In genomic region chr10:3171488-3171887, GRCh38 we compare ENCODE assay signal across 8 cellular contexts. TPM values are rescaled to one million over a fixed set of nuclear protein-coding genes. Genes with fewer than 3 reads are reported as not detected.
DNase-seq lines count a peak whose midpoint lies in the region; ATAC-seq and TF ChIP-seq lines count a peak whose summit lies in the region.
"Not testable (repeated sequence)": the region's sequence is repeated elsewhere in the genome, so short reads cannot be mapped to it uniquely, and the experiment has no call there.

No MANE protein-coding gene starts in this region.

- H3K27ac Mint-ChIP-seq in CD14-positive monocyte, result peak overlapping the region in 1 of 7 donors; percentile 91
- H3K27ac Mint-ChIP-seq in IgD-negative memory B cell, result peak overlapping the region in 2 of 3 donors; percentile 55 to 96
- H3K27ac Mint-ChIP-seq in T-helper 2 cell treated with Interferon-gamma antibody and Interleukin-4, amounts not matched to agents 5 μg/mL and 100 μg/mL, for 36 hours, result peak overlapping the region; percentile 83
- peak overlapping the region; percentile 85 for H3K27ac Mint-ChIP-seq in activated naive CD8-positive, alpha-beta T cell treated with anti-CD3 and anti-CD28 coated beads, Interleukin-2, amount 50 U/mL, for 24 hours
- H3K27ac Mint-ChIP-seq in endodermal cell; neural crest cell (ENCODE audit: unreplicated experiment): not testable (repeated sequence)
- peak overlapping the region in 5 of 6 donors; percentile 72 to 87 (median 84) for H3K27ac Mint-ChIP-seq in immature natural killer cell

- H3K9me3 ChIP-seq in endodermal cell (ENCODE audit: control insufficient read depth, low read length); stomach smooth muscle (ENCODE audit: control insufficient read depth in 2 of 2, low read length in 2 of 2): not testable (repeated sequence)

- peak overlapping the region; percentile 95 for H3K4me3 ChIP-seq in endodermal cell (ENCODE audit: low read length)
- peak overlapping the region; percentile 65 to 84 for H3K4me3 ChIP-seq in stomach smooth muscle (ENCODE audit: low read length in 2 of 2)

- not testable (repeated sequence) for H3K4me1 ChIP-seq in endodermal cell (ENCODE audit: control insufficient read depth, insufficient read depth, low read length); stomach smooth muscle (ENCODE audit: control insufficient read depth, insufficient read depth, low read length)

- not testable (repeated sequence) for H3K27me3 ChIP-seq in endodermal cell (ENCODE audit: control insufficient read depth, insufficient read depth, low read length, poor library complexity, severe bottlenecking); stomach smooth muscle (ENCODE audit: control insufficient read depth in 1 of 2, insufficient read depth in 2 of 2, low read length in 2 of 2)

- not testable (repeated sequence) for H3K9me3 Mint-ChIP-seq in CD14-positive monocyte; IgD-negative memory B cell; T-helper 2 cell treated with Interferon-gamma antibody and Interleukin-4, amounts not matched to agents 5 μg/mL and 100 μg/mL, for 36 hours; activated naive CD8-positive, alpha-beta T cell treated with anti-CD3 and anti-CD28 coated beads, Interleukin-2, amount 50 U/mL, for 24 hours; endodermal cell; immature natural killer cell; neural crest cell

- not testable (repeated sequence) for H3K27me3 Mint-ChIP-seq in CD14-positive monocyte (ENCODE audit: low read depth in 3 of 3); IgD-negative memory B cell; activated naive CD8-positive, alpha-beta T cell treated with anti-CD3 and anti-CD28 coated beads, Interleukin-2, amount 50 U/mL, for 24 hours; endodermal cell (ENCODE audit: insufficient read depth); neural crest cell (ENCODE audit: low read depth)
- peaks cover 25% of the 10 kb centered on the region for H3K27me3 Mint-ChIP-seq in T-helper 2 cell treated with Interferon-gamma antibody and Interleukin-4, amounts not matched to agents 5 μg/mL and 100 μg/mL, for 36 hours (ENCODE audit: low read depth)
- H3K27me3 Mint-ChIP-seq in immature natural killer cell (ENCODE audit: low read depth in 3 of 3), result peaks cover 6 to 11% (median 9%) of the 10 kb centered on the region in 3 donors

- not testable (repeated sequence) for ATAC-seq in activated naive CD8-positive, alpha-beta T cell treated with anti-CD3 and anti-CD28 coated beads, Interleukin-2, amount 50 U/mL, for 24 hours

- H3K4me1 Mint-ChIP-seq in CD14-positive monocyte, result peaks cover 26% of the 10 kb centered on the region
- not testable (repeated sequence) for H3K4me1 Mint-ChIP-seq in IgD-negative memory B cell; T-helper 2 cell treated with Interferon-gamma antibody and Interleukin-4, amounts not matched to agents 5 μg/mL and 100 μg/mL, for 36 hours (ENCODE audit: low read depth); endodermal cell
- peaks cover 29% of the 10 kb centered on the region for H3K4me1 Mint-ChIP-seq in activated naive CD8-positive, alpha-beta T cell treated with anti-CD3 and anti-CD28 coated beads, Interleukin-2, amount 50 U/mL, for 24 hours
- peaks cover 16 to 29% of the 10 kb centered on the region in 2 donors for H3K4me1 Mint-ChIP-seq in immature natural killer cell
- peaks cover 22% of the 10 kb centered on the region for H3K4me1 Mint-ChIP-seq in neural crest cell

- TF ChIP-seq CTCF in CD14-positive monocyte (IDR thresholded peaks at IDR 0.05); endodermal cell (conservative IDR thresholded peaks at IDR 0.05); neural crest cell (conservative IDR thresholded peaks at IDR 0.05): not testable (repeated sequence)

- not testable (repeated sequence) for H3K9ac ChIP-seq in endodermal cell (ENCODE audit: extremely low read depth, low read length, poor library complexity, severe bottlenecking)
- peak overlapping the region; percentile 91 to 92 for H3K9ac ChIP-seq in stomach smooth muscle (ENCODE audit: low read length in 2 of 2)

- WGBS in endodermal cell (ENCODE audit: insufficient coverage in 1 of 2, insufficient read length in 1 of 2), 2 experiments, result 88 to 96% methylated on average over 6 to 11 of the region's 11 CpGs

- peak overlapping the region; percentile 85 to 91 for H3K4me3 Mint-ChIP-seq in CD14-positive monocyte
- H3K4me3 Mint-ChIP-seq in IgD-negative memory B cell, result peak overlapping the region; percentile 76 to 95 (median 89)
- peak overlapping the region; percentile 92 for H3K4me3 Mint-ChIP-seq in T-helper 2 cell treated with Interferon-gamma antibody and Interleukin-4, amounts not matched to agents 5 μg/mL and 100 μg/mL, for 36 hours
- peak overlapping the region; percentile 91 for H3K4me3 Mint-ChIP-seq in activated naive CD8-positive, alpha-beta T cell treated with anti-CD3 and anti-CD28 coated beads, Interleukin-2, amount 50 U/mL, for 24 hours
- H3K4me3 Mint-ChIP-seq in endodermal cell, result peak overlapping the region; percentile 74
- peak overlapping the region; percentile 81 to 92 (median 89) for H3K4me3 Mint-ChIP-seq in immature natural killer cell
- H3K4me3 Mint-ChIP-seq in neural crest cell, result peak overlapping the region; percentile 93

- H3K27ac ChIP-seq in endodermal cell (ENCODE audit: low read depth, low read length); stomach smooth muscle (ENCODE audit: low read length): not testable (repeated sequence)

- DNase-seq in CD14-positive monocyte (ENCODE audit: low spot score); T-helper 2 cell treated with Interferon-gamma antibody and Interleukin-4, amounts not matched to agents 5 μg/mL and 100 μg/mL, for 36 hours (ENCODE audit: low spot score); activated naive CD8-positive, alpha-beta T cell treated with anti-CD3 and anti-CD28 coated beads, Interleukin-2, amount 50 U/mL, for 24 hours; immature natural killer cell; neural crest cell (ENCODE audit: low read depth, low spot score): not testable (repeated sequence)
- peak; percentile 38 for DNase-seq in endodermal cell

- intact Hi-C loops in CD14-positive monocyte (cut with micrococcal nuclease), result loop anchor here (5.0 kb wide), 1 partner anchor 74 kb away; no protein-coding TSS in a partner anchor

- peaks cover 31 to 32% of the 10 kb centered on the region in 2 donors for H3K36me3 Mint-ChIP-seq in CD14-positive monocyte
- not testable (repeated sequence) for H3K36me3 Mint-ChIP-seq in IgD-negative memory B cell; neural crest cell (ENCODE audit: low read depth)
- peaks cover 23% of the 10 kb centered on the region for H3K36me3 Mint-ChIP-seq in T-helper 2 cell treated with Interferon-gamma antibody and Interleukin-4, amounts not matched to agents 5 μg/mL and 100 μg/mL, for 36 hours (ENCODE audit: low read depth)
- peaks cover 26% of the 10 kb centered on the region for H3K36me3 Mint-ChIP-seq in activated naive CD8-positive, alpha-beta T cell treated with anti-CD3 and anti-CD28 coated beads, Interleukin-2, amount 50 U/mL, for 24 hours (ENCODE audit: low read depth)
- peaks cover 24% of the 10 kb centered on the region for H3K36me3 Mint-ChIP-seq in endodermal cell (ENCODE audit: low read depth)
- H3K36me3 Mint-ChIP-seq in immature natural killer cell, result peaks cover 4 to 14% (median 10%) of the 10 kb centered on the region in 3 donors

- peaks cover 30% of the 10 kb centered on the region for H3K36me3 ChIP-seq in endodermal cell (ENCODE audit: control insufficient read depth, insufficient read depth, low read length)
- peaks cover 23 to 26% of the 10 kb centered on the region in 2 donors for H3K36me3 ChIP-seq in stomach smooth muscle (ENCODE audit: control insufficient read depth in 2 of 2, insufficient read depth in 2 of 2, low read length in 2 of 2)

RNA-seq across cellular contexts. Expression of gene PITRM1, which starts 1.1 kb away (rescaled TPM):
- polyA plus RNA-seq in CD14-positive monocyte (10 to 100 TPM; 15.3 to 23.2 TPM), IgD-negative memory B cell (37.2 TPM), immature natural killer cell (10 to 100 TPM; 25.4 to 52.5 (median 35.2) TPM)
- total RNA-seq in endodermal cell (10 to 100 TPM; 45.3 to 50.2 TPM), neural crest cell (46.6 and 47.4 TPM in 2 replicates)
- polyA plus RNA-seq in endodermal cell (2013, experiment 1 of 2), result 47.0 TPM
- 39.2 TPM for polyA plus RNA-seq in endodermal cell (2013, experiment 2 of 2)
